Comparison of ENCODE assay signal across 1 cellular context in genomic region chr14:102608064-102608446, GRCh38.
TF ChIP-seq lines count a peak whose summit lies in the region.

No MANE protein-coding gene starts in this region.

TF ChIP-seq in GM23338, 12 proteins besides CTCF, POLR2A, EP300 and RAD21 (continued from another document):
- TF ChIP-seq ZNF462 (CRISPR knock-in tag; IDR thresholded peaks at IDR 0.05): no peak
- no peak for TF ChIP-seq JUNB (IDR thresholded peaks at IDR 0.05; ENCODE audit: unreplicated experiment)
